Comparison of ENCODE assay signal across 23 cellular contexts in the genomic region with DNA sequence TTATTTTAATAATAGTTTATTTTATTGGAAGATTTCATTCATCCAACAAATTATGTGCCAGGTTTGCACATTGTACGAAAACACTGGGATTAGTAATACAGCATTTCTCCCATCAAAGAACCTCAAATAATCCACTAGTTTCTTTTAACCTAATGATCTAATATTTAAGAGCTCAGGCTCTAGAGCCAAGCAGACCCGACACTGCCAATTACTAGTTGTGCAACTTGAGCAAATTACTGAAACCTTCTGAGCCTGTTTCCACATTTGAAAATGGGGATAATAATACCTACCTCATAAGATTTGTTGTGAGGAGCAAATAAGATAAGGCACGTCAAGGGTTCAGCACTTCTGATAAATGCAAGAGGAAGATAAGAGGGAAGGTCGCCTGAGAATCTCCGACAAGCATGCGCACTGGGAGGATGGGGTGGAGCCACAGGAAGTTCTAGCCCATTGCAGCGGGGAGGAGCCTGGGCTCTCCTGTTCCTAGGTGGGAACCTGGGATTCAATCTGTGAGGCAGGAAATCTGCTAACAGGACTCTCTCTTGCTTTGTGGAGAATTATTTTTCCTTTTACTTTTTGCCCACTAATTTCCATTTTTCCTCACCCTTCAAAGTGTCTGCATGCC.
"Had no signal": no experiment of that assay in that cellular context is flagged by ENCODE, and none has a peak within 500 bp of the region (broad histone marks: within the 10 kb centered on the region; RNA-seq: fewer than 3 reads in every experiment).

No MANE protein-coding gene starts in this region.

- H3K9me3 Mint-ChIP-seq: mesothelial cell of epicardium, type B pancreatic cell had no signal

- H3K4me1 ChIP-seq: esophagus squamous epithelium, lower lobe of right lung, prostate gland had no signal

- H3K4me3 Mint-ChIP-seq: activated CD8-positive, alpha-beta T cell treated with anti-CD3 and anti-CD28 coated beads, Interleukin-2, amount 10 ng/mL, durations not matched to agents 7 days and 5 days; activated naive CD8-positive, alpha-beta T cell; mesothelial cell of epicardium; nephron progenitor cell; type B pancreatic cell had no signal

- H3K36me3 Mint-ChIP-seq: activated naive CD8-positive, alpha-beta T cell; mesothelial cell of epicardium; type B pancreatic cell had no signal

- H3K27ac Mint-ChIP-seq: activated CD8-positive, alpha-beta T cell treated with anti-CD3 and anti-CD28 coated beads, Interleukin-2, amount 10 ng/mL, durations not matched to agents 7 days and 5 days; activated naive CD8-positive, alpha-beta T cell; mesothelial cell of epicardium; type B pancreatic cell had no signal

- H3K9me3 ChIP-seq: esophagus squamous epithelium, lower lobe of right lung, prostate gland had no signal

- H3K36me3 ChIP-seq: esophagus squamous epithelium, lower lobe of right lung, prostate gland, WERI-Rb-1 had no signal

- DNase-seq: activated CD4-positive, alpha-beta T cell treated with anti-CD3 and anti-CD28 coated beads for 48 hours; activated CD8-positive, alpha-beta memory T cell treated with anti-CD3 and anti-CD28 coated beads, Interleukin-2, amount 50 U/mL, for 4 hours; activated CD8-positive, alpha-beta T cell treated with anti-CD3 and anti-CD28 coated beads, Interleukin-2, amount 10 ng/mL, durations not matched to agents 7 days and 5 days; activated gamma-delta T cell treated with Interleukin-2 at 50 U/mL for 16 hours; cortex of kidney; effector CD4-positive, alpha-beta T cell; esophagus squamous epithelium; glutamatergic neuron; lower lobe of right lung; nephron progenitor cell; occipital lobe; stimulated activated CD4-positive, alpha-beta T cell treated with anti-CD3 and anti-CD28 coated beads, Interleukin-4, amount 100 ng/mL, for 4 hours; stimulated activated CD8-positive, alpha-beta memory T cell treated with anti-CD3 and anti-CD28 coated beads, Interleukin-4, amount 100 ng/mL, for 48 hours; stimulated activated naive CD4-positive, alpha-beta T cell treated with Interleukin-2 at 50 U/mL for 16 hours; substantia nigra; T1000; WERI-Rb-1 had no signal

- ATAC-seq: activated CD8-positive, alpha-beta T cell treated with anti-CD3 and anti-CD28 coated beads, Interleukin-2, amount 10 ng/mL, durations not matched to agents 7 days and 5 days; right cardiac atrium had no signal

- H3K27me3 Mint-ChIP-seq: activated naive CD8-positive, alpha-beta T cell; type B pancreatic cell had no signal

- H3K4me3 ChIP-seq: esophagus squamous epithelium, lower lobe of right lung, prostate gland, smooth muscle cell had no signal
